Comparison of ENCODE assay signal across 19 cellular contexts in genomic region chr2:119448427-119449141, GRCh38. TPM values are rescaled to one million over a fixed set of nuclear protein-coding genes. Genes with fewer than 3 reads are reported as not detected.
A peak's percentile ranks its signal among the peaks of the same experiment; 100 is the strongest.
DNase-seq lines count a peak whose midpoint lies in the region; ATAC-seq and TF ChIP-seq lines count a peak whose summit lies in the region.
"Had no signal": no experiment of that assay in that cellular context is flagged by ENCODE, and none has a peak within 500 bp of the region (broad histone marks: within the 10 kb centered on the region; RNA-seq: fewer than 3 reads in every experiment).

No MANE protein-coding gene starts in this region.

- H3K4me1 ChIP-seq in BLaER1 treated with 17β-estradiol and CSF1 and Interleukin-3, amounts not matched to agents 10 nM and 100 nM, result peaks cover 13 to 40% (median 20%) of the 10 kb centered on the region in 10 experiments; a peak in 19 of 20 replicates
- peaks cover 16% of the 10 kb centered on the region for H3K4me1 ChIP-seq in Karpas-422 (ENCODE audit: low read length)
- H3K4me1 ChIP-seq in osteoblast (ENCODE audit: insufficient read depth, low read length), result no peaks in the 10 kb centered on the region
- H3K4me1 ChIP-seq in HAP-1, result no peaks in the 10 kb centered on the region
- H3K4me1 ChIP-seq: BE2C had no signal

- H3K9ac ChIP-seq in BLaER1 treated with 17β-estradiol and CSF1 and Interleukin-3, amounts not matched to agents 10 nM and 100 nM, result no peak overlapping the region
- no peak overlapping the region for H3K9ac ChIP-seq in Karpas-422 (ENCODE audit: low read length)

- no peak overlapping the region for H3K4me3 ChIP-seq in BLaER1 treated with 17β-estradiol and CSF1 and Interleukin-3, amounts not matched to agents 10 nM and 100 nM
- H3K4me3 ChIP-seq in Karpas-422 (ENCODE audit: low read length) (no peak overlapping the region), osteoblast (ENCODE audit: insufficient read depth, low read length) (no peak overlapping the region), HAP-1 (no peak overlapping the region)

- in situ Hi-C loops in HAP-1 (cut with MboI; ENCODE audit: low sequenced_read_pairs), result no loop called here

- no peak overlapping the region for H2AFZ ChIP-seq in Karpas-422 (ENCODE audit: low read length)
- H2AFZ ChIP-seq in osteoblast (ENCODE audit: low read length), result no peak overlapping the region

- H3K36me3 ChIP-seq in BLaER1 treated with 17β-estradiol and CSF1 and Interleukin-3, amounts not matched to agents 10 nM and 100 nM, result no peaks in the 10 kb centered on the region
- H3K36me3 ChIP-seq in Karpas-422 (ENCODE audit: insufficient read depth, low read length) (no peaks in the 10 kb centered on the region), osteoblast (ENCODE audit: insufficient read depth, low read length) (no peaks in the 10 kb centered on the region), HAP-1 (replicated peaks) (no peaks in the 10 kb centered on the region)
- H3K36me3 ChIP-seq: BE2C had no signal

- H3K79me2 ChIP-seq in Karpas-422 (ENCODE audit: low read length) (no peaks in the 10 kb centered on the region), osteoblast (ENCODE audit: insufficient read depth, low read length) (no peaks in the 10 kb centered on the region)

- H3K9me2 ChIP-seq in Karpas-422 (replicated peaks; ENCODE audit: insufficient read depth, low read length), result no peaks in the 10 kb centered on the region

- peaks cover 0 to 12% (median 0%) of the 10 kb centered on the region in 11 experiments; a peak in 2 of 22 replicates for H4K20me1 ChIP-seq in BLaER1 treated with 17β-estradiol and CSF1 and Interleukin-3, amounts not matched to agents 10 nM and 100 nM
- peaks cover 12% of the 10 kb centered on the region; the same call in 1 of the 2 replicates for H4K20me1 ChIP-seq in Karpas-422 (ENCODE audit: insufficient read depth, low read depth, low read length)
- no peaks in the 10 kb centered on the region for H4K20me1 ChIP-seq in osteoblast (ENCODE audit: insufficient read depth, low read length)

- peaks cover 62% of the 10 kb centered on the region for H3K27me3 Mint-ChIP-seq in osteocyte (ENCODE audit: unreplicated experiment)

- H3K4me3 Mint-ChIP-seq in osteocyte (ENCODE audit: unreplicated experiment), result no peak overlapping the region
- H3K4me3 Mint-ChIP-seq: CD14-positive monocyte; CD4-positive, alpha-beta memory T cell; HFFc6 had no signal

- no peaks in the 10 kb centered on the region for H3K9me3 Mint-ChIP-seq in osteocyte (ENCODE audit: unreplicated experiment)
- H3K9me3 Mint-ChIP-seq: CD4-positive, alpha-beta memory T cell; HFFc6 had no signal

- DNase-seq in Karpas-422 (peak; percentile 74), epidermal melanocyte (ENCODE audit: insufficient read length, low spot score) (peak; percentile 3), osteoblast (ENCODE audit: insufficient read length, low spot score, missing footprints) (peak; percentile 37), osteocyte (ENCODE audit: extremely low spot score, unreplicated experiment) (no peak), HAP-1 (ENCODE audit: low spot score in 2 of 2) (no peak)
- DNase-seq in activated naive CD4-positive, alpha-beta T cell treated with Interleukin-2 at 50 U/mL for 16 hours, result no peak
- DNase-seq: BE2C; CD4-positive, alpha-beta memory T cell; DMS79; GF-D8; HCEC 1CT; HFFc6; IMR-90; KBM-7 had no signal

- ATAC-seq in GM18519 (IDR thresholded peaks at IDR 0.05; ENCODE audit: low FRiP score, unreplicated experiment), result no peak

- peaks cover 0 to 8% (median 0%) of the 10 kb centered on the region in 11 experiments; a peak in 9 of 22 replicates for H3K9me3 ChIP-seq in BLaER1 treated with 17β-estradiol and CSF1 and Interleukin-3, amounts not matched to agents 10 nM and 100 nM (replicated peaks in 1 of 11)
- H3K9me3 ChIP-seq in Karpas-422 (ENCODE audit: low read length), result no peaks in the 10 kb centered on the region
- H3K9me3 ChIP-seq in osteoblast (ENCODE audit: low read depth, low read length), result no peaks in the 10 kb centered on the region
- H3K9me3 ChIP-seq in HAP-1, result no peaks in the 10 kb centered on the region
- H3K9me3 ChIP-seq: BE2C had no signal

- no peaks in the 10 kb centered on the region for H3K36me3 Mint-ChIP-seq in osteocyte (ENCODE audit: unreplicated experiment)
- H3K36me3 Mint-ChIP-seq: CD14-positive monocyte; CD4-positive, alpha-beta memory T cell had no signal

- H3K27ac ChIP-seq in BLaER1 treated with 17β-estradiol and CSF1 and Interleukin-3, amounts not matched to agents 10 nM and 100 nM, result no peak overlapping the region
- H3K27ac ChIP-seq in Karpas-422 (ENCODE audit: low read length) (no peak overlapping the region), osteoblast (ENCODE audit: low read depth, low read length) (no peak overlapping the region)
- H3K27ac ChIP-seq: HL-60 had no signal

- TF ChIP-seq CTCF in osteoblast (IDR thresholded peaks at IDR 0.05; ENCODE audit: extremely low read depth, low read depth, low read length), result no peak
- TF ChIP-seq CTCF in osteocyte (IDR thresholded peaks at IDR 0.05), result no peak

- H3K4me1 Mint-ChIP-seq in osteocyte (ENCODE audit: unreplicated experiment), result no peaks in the 10 kb centered on the region
- H3K4me1 Mint-ChIP-seq: CD14-positive monocyte; CD4-positive, alpha-beta memory T cell had no signal

- H3K4me2 ChIP-seq in BLaER1 treated with 17β-estradiol and CSF1 and Interleukin-3, amounts not matched to agents 10 nM and 100 nM, result peak overlapping the region; percentile 8 to 61 (median 28); a peak in 17 of 22 replicates
- peak overlapping the region; percentile 45 for H3K4me2 ChIP-seq in Karpas-422 (ENCODE audit: low read depth, low read length, poor library complexity, severe bottlenecking)
- H3K4me2 ChIP-seq in osteoblast (ENCODE audit: insufficient read depth, low read length), result no peak overlapping the region

- no peak overlapping the region for H3K27ac Mint-ChIP-seq in osteocyte (ENCODE audit: unreplicated experiment)
- H3K27ac Mint-ChIP-seq: CD4-positive, alpha-beta memory T cell; HFFc6 had no signal

- no peaks in the 10 kb centered on the region for H3K27me3 ChIP-seq in BLaER1 treated with 17β-estradiol and CSF1 and Interleukin-3, amounts not matched to agents 10 nM and 100 nM
- H3K27me3 ChIP-seq in Karpas-422 (ENCODE audit: low read length), result no peaks in the 10 kb centered on the region
- H3K27me3 ChIP-seq in osteoblast (ENCODE audit: insufficient read depth, low read length), result peaks cover 44% of the 10 kb centered on the region
- no peaks in the 10 kb centered on the region for H3K27me3 ChIP-seq in HAP-1 (ENCODE audit: low read depth)
- H3K27me3 ChIP-seq: BE2C had no signal

RNA-seq across cellular contexts. Expression of gene TMEM37, which starts 16.9 kb away (rescaled TPM):
- not detected in 2 replicates for total RNA-seq in Karpas-422 (2014; rRNA removed; shearing (Covaris generic); ENCODE audit: low replicate concordance)
- 1.1 and 1.2 TPM in 2 replicates for total RNA-seq in osteoblast
- total RNA-seq in osteocyte, result 0.21 and 0.40 TPM in 2 replicates
- total RNA-seq: Daoy, HFFc6 had no signal

Comparison
In these comparisons a context has a peak if more than half of its experiments do, and no peak if none do; other contexts are left out.
1. DNase-seq: peak in Karpas-422 (single experiment), epidermal melanocyte (single experiment) and osteoblast (single experiment); none in osteocyte (single experiment), activated naive CD4-positive, alpha-beta T cell treated with Interleukin-2 at 50 U/mL for 16 hours (single experiment) and HAP-1 (0 of 2).